In the genomic region with DNA sequence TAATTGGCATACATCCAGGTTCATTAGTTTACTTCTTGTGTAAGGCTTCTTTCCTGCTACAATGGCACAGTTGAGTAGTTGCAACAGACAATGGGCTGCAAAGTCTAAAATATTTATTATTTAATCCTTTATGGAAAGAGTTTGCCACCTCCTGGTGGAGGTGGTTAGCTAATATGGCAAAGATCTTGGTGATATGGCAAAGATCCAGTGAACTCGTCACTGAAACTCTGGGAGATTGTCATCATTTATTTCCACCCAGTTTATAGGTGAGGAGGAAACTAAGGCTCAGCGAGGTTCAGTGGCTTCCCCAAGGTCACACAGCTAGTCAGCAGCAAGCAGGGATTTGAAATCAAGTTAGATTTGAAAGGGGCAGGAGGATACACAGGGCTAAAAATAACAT, we compare ENCODE assay signal across 10 cellular contexts. TPM values are rescaled to one million over a fixed set of nuclear protein-coding genes. Genes with fewer than 3 reads are reported as not detected.
DNase-seq lines count a peak whose midpoint lies in the region; ATAC-seq and TF ChIP-seq lines count a peak whose summit lies in the region.
"Had no signal": no experiment of that assay in that cellular context is flagged by ENCODE, and none has a peak within 500 bp of the region (broad histone marks: within the 10 kb centered on the region; RNA-seq: fewer than 3 reads in every experiment).

No MANE protein-coding gene starts in this region.

- TF ChIP-seq CTCF in heart left ventricle (IDR thresholded peaks at IDR 0.05): peak in 11 of 12 donors; percentile 13 to 60 (median 42)
- TF ChIP-seq CTCF in type B pancreatic cell (conservative IDR thresholded peaks at IDR 0.05): peak; percentile 19

- H3K27ac Mint-ChIP-seq in type B pancreatic cell: no peak overlapping the region

- intact Hi-C loops in heart left ventricle (cut with DNase I): loop anchor here in 5 of 10 donors (2.0 to 10.0 kb wide), 4 partner anchors 60 to 70 kb away; partner anchors contain the start of gene ALDH4A1 (in 2 of the 5)
- intact Hi-C loops in cardiac septum (cut with DNase I): no loop called here

- peaks cover 9% of the 10 kb centered on the region for H3K27me3 Mint-ChIP-seq in type B pancreatic cell

- H3K9me3 Mint-ChIP-seq in type B pancreatic cell: no peaks in the 10 kb centered on the region

- no peak overlapping the region for H3K27ac ChIP-seq in heart left ventricle

- no peak overlapping the region for H3K4me3 ChIP-seq in heart left ventricle

- H3K36me3 ChIP-seq in heart left ventricle: no peaks in the 10 kb centered on the region

- WGBS in heart left ventricle, 4 donors: 24 to 27% (median 26%) methylated on average over 2 of the region's 2 CpGs

- peaks cover 0 to 12% (median 0%) of the 10 kb centered on the region in 12 donors for H3K4me1 ChIP-seq in heart left ventricle

- no peaks in the 10 kb centered on the region for H3K4me1 Mint-ChIP-seq in type B pancreatic cell (ENCODE audit: unreplicated experiment)

- DNase-seq in heart left ventricle (no peak), cardiac septum (ENCODE audit: low spot score) (no peak), T-helper 9 cell (peak; percentile 6), foreskin melanocyte (peak; percentile 35), type B pancreatic cell (ENCODE audit: extremely low spot score, unreplicated experiment) (no peak), NCI-H146 (lab: John Stamatoyannopoulos, UW) (no peak), NOMO-1 (lab: John Stamatoyannopoulos, UW; ENCODE audit: unreplicated experiment in 2 of 2) (no peak)
- DNase-seq: activated T-cell treated with anti-CD3 and anti-CD28 coated beads, Interleukin-2, amount 50 U/mL, for 1 hour; NCI-H774 had no signal

- H3K9me3 ChIP-seq in heart left ventricle: no peaks in the 10 kb centered on the region

- no peak for TF ChIP-seq POLR2A in heart left ventricle (IDR thresholded peaks at IDR 0.05)

- ATAC-seq in heart left ventricle (peak in 2 of 4 donors; percentile 18 to 41), HG03025 (IDR thresholded peaks at IDR 0.05; ENCODE audit: low FRiP score, unreplicated experiment) (no peak)

- no peaks in the 10 kb centered on the region for H3K36me3 Mint-ChIP-seq in type B pancreatic cell

- H3K4me3 Mint-ChIP-seq in type B pancreatic cell: no peak overlapping the region

- no peaks in the 10 kb centered on the region for H3K27me3 ChIP-seq in heart left ventricle

RNA-seq across cellular contexts. Expression of gene IFFO2, which starts 16.1 kb away (rescaled TPM):
- 1 to 10 TPM; 3.1 to 9.0 (median 5.3) TPM for total RNA-seq in heart left ventricle
- polyA plus RNA-seq in heart left ventricle: 1 to 10 TPM; 2.5 to 3.9 TPM
- total RNA-seq in cardiac septum: 4.6 TPM
- 11.3 and 14.7 TPM in 2 replicates for total RNA-seq in type B pancreatic cell (ENCODE audit: low replicate concordance)

Comparison
In these comparisons a context has a peak if more than half of its experiments do, and no peak if none do; other contexts are left out.
1. DNase-seq: peak in T-helper 9 cell (single experiment) and foreskin melanocyte (single experiment); none in heart left ventricle (0 of 5), cardiac septum (single experiment), type B pancreatic cell (single experiment), NCI-H146 (single experiment) and NOMO-1 (0 of 2).